In genomic region chr19:8490395-8490760, GRCh38 we compare ENCODE assay signal across 1 cellular context.
A peak's percentile ranks its signal among the peaks of the same experiment; 100 is the strongest.
TF ChIP-seq lines count a peak whose summit lies in the region.

No MANE protein-coding gene starts in this region.

TF ChIP-seq in HEK293, 187 proteins besides CTCF, POLR2A, EP300 and RAD21 (continued from another document):
- peak; percentile 43; the same call in 1 of the 2 replicates for TF ChIP-seq HIC1 (tag by site-specific recombination; IDR thresholded peaks at IDR 0.05)
